20 cellular contexts compared by ENCODE assay signal in the genomic region with DNA sequence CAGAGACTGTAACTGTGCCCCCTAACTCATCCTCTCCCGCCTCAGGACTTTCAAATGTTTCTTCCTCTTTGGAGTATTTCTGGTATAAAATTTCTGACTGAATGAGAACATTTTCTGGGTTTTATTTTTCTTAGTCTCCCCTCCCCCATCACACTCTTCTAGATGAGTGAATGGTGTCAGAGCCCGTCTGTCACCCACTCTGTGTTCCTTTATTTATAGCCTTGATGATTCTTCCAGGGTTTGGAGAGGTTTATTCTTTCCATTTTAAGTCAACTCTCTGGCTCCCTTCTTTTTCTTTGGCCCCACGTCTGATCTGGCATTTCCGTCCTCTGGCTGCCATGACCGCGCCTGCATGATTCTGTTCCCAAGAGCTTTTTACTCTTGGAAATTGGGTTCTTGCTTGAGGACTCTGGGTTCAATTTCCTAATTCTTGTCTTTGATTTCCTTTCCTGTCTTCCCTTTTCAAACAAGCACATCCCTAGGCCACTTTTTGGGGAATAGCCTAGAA.
"Had no signal": no experiment of that assay in that cellular context is flagged by ENCODE, and none has a peak within 500 bp of the region (broad histone marks: within the 10 kb centered on the region; RNA-seq: fewer than 3 reads in every experiment).

No MANE protein-coding gene starts in this region.

- H3K36me3 Mint-ChIP-seq: naive thymus-derived CD8-positive, alpha-beta T cell; stimulated activated memory B cell treated with anti-CD40 and anti-IgM and Interleukin-4, amounts not matched to agents 10 μg/mL and 1 μg/mL and 100 μg/mL, for 72 hours had no signal

- H3K9me3 ChIP-seq: esophagus squamous epithelium, mucosa of descending colon, ovary, prostate gland, spleen, transverse colon had no signal

- H3K27ac Mint-ChIP-seq: dendritic cell treated with granulocyte-macrophage colony-stimulating factor and Interleukin-4, amounts not matched to agents 40 ng/mL and 50 ng/mL, for 4 days; effector memory CD8-positive, alpha-beta T cell; neural progenitor cell; stimulated activated memory B cell treated with anti-CD40 and anti-IgM and Interleukin-4, amounts not matched to agents 10 μg/mL and 1 μg/mL and 100 μg/mL, for 72 hours; stimulated activated naive CD8-positive, alpha-beta T cell treated with anti-CD3 and anti-CD28 coated beads, Interleukin-15, Interleukin-2, amounts not matched to agents 100 ng/mL and 50 ng/mL, for 24 hours had no signal

- H3K4me3 Mint-ChIP-seq: central memory CD8-positive, alpha-beta T cell; dendritic cell treated with granulocyte-macrophage colony-stimulating factor and Interleukin-4, amounts not matched to agents 40 ng/mL and 50 ng/mL, for 4 days; effector memory CD8-positive, alpha-beta T cell; naive thymus-derived CD8-positive, alpha-beta T cell; neural progenitor cell; stimulated activated memory B cell treated with anti-CD40 and anti-IgM and Interleukin-4, amounts not matched to agents 10 μg/mL and 1 μg/mL and 100 μg/mL, for 72 hours; stimulated activated naive CD8-positive, alpha-beta T cell treated with anti-CD3 and anti-CD28 coated beads, Interleukin-15, Interleukin-2, amounts not matched to agents 100 ng/mL and 50 ng/mL, for 24 hours had no signal

- H3K27ac ChIP-seq: esophagus squamous epithelium, neural progenitor cell, ovary, prostate gland, spleen, transverse colon had no signal

- H3K27me3 ChIP-seq: esophagus squamous epithelium, neural progenitor cell, ovary, spleen, transverse colon had no signal

- H3K4me1 Mint-ChIP-seq: central memory CD8-positive, alpha-beta T cell had no signal

- H3K4me3 ChIP-seq: esophagus squamous epithelium, mucosa of descending colon, neural progenitor cell, ovary, prostate gland, spleen, transverse colon had no signal

- H3K9me3 Mint-ChIP-seq: central memory CD8-positive, alpha-beta T cell; dendritic cell treated with granulocyte-macrophage colony-stimulating factor and Interleukin-4, amounts not matched to agents 40 ng/mL and 50 ng/mL, for 4 days; effector memory CD8-positive, alpha-beta T cell; naive thymus-derived CD8-positive, alpha-beta T cell; neural progenitor cell; stimulated activated memory B cell treated with anti-CD40 and anti-IgM and Interleukin-4, amounts not matched to agents 10 μg/mL and 1 μg/mL and 100 μg/mL, for 72 hours; stimulated activated naive CD8-positive, alpha-beta T cell treated with anti-CD3 and anti-CD28 coated beads, Interleukin-15, Interleukin-2, amounts not matched to agents 100 ng/mL and 50 ng/mL, for 24 hours had no signal

- H3K4me1 ChIP-seq: esophagus squamous epithelium, prostate gland, spleen, transverse colon had no signal

- H3K36me3 ChIP-seq: neural progenitor cell, ovary, prostate gland, transverse colon had no signal

- H3K27me3 Mint-ChIP-seq: dendritic cell treated with granulocyte-macrophage colony-stimulating factor and Interleukin-4, amounts not matched to agents 40 ng/mL and 50 ng/mL, for 4 days had no signal

- DNase-seq: effector memory CD8-positive, alpha-beta T cell; esophagus squamous epithelium; foreskin fibroblast; kidney; left colon; mucosa of descending colon; naive thymus-derived CD8-positive, alpha-beta T cell; nucleus accumbens; ovary; spleen; stimulated activated CD4-positive, alpha-beta T cell treated with anti-CD3 and anti-CD28 coated beads, Interleukin-15, amount 100 ng/mL, for 24 hours; stimulated activated CD4-positive, alpha-beta T cell treated with anti-CD3 and anti-CD28 coated beads, Interleukin-1b, Interleukin-23, amount 100 ng/mL, for 48 hours; stimulated activated CD4-positive, alpha-beta T cell treated with anti-CD3 and anti-CD28 coated beads, Interleukin-4, amount 100 ng/mL, for 24 hours; transverse colon had no signal
